ENCODE assay signal across 1 cellular context in genomic region chr20:37154684-37155298, GRCh38.
TF ChIP-seq lines count a peak whose summit lies in the region.

No MANE protein-coding gene starts in this region.

TF ChIP-seq in K562, 482 proteins besides CTCF, POLR2A, EP300 and RAD21 (continued from another document and continues in another):
- no peak for TF ChIP-seq CEBPZ (IDR thresholded peaks at IDR 0.05; ENCODE audit: borderline replicate concordance, low read depth, low read length)
- peak; percentile 84 for TF ChIP-seq SMAD4 (CRISPR knock-in tag; conservative IDR thresholded peaks at IDR 0.05)
- TF ChIP-seq JUND (IDR thresholded peaks at IDR 0.05; ENCODE audit: borderline replicate concordance, low read depth, low read length) = peak; percentile 71
- TF ChIP-seq JUND (tag; IDR thresholded peaks at IDR 0.05; ENCODE audit: borderline replicate concordance, low read depth, low read length) = no peak; the same call in 2 of the 3 replicates
- TF ChIP-seq RBM25 (IDR thresholded peaks at IDR 0.05; ENCODE audit: low read depth, low read length, severe bottlenecking) = no peak
- no peak for TF ChIP-seq ZNF398 (CRISPR knock-in tag; IDR thresholded peaks at IDR 0.05)
- TF ChIP-seq ZNF592 (IDR thresholded peaks at IDR 0.05) = 0 out of 2 replicates have a peak, but pooled peaks have one; percentile 25
- TF ChIP-seq TRIM28 (IDR thresholded peaks at IDR 0.05) = 0 out of 2 replicates have a peak, but pooled peaks have one; percentile 36
- TF ChIP-seq CREB1 (IDR thresholded peaks at IDR 0.05) = peak; percentile 31; the same call in 1 of the 2 replicates
- no peak for TF ChIP-seq CREB1 (CRISPR knock-in tag; IDR thresholded peaks at IDR 0.05)
- no peak for TF ChIP-seq MEF2D (tag; conservative IDR thresholded peaks at IDR 0.05; ENCODE audit: low read depth)
- no peak for TF ChIP-seq ID3 (CRISPR knock-in tag; IDR thresholded peaks at IDR 0.05)
- no peak for TF ChIP-seq ID3 (tag; IDR thresholded peaks at IDR 0.05)
- no peak for TF ChIP-seq POLR2B (IDR thresholded peaks at IDR 0.05; ENCODE audit: low read depth, partially characterized antibody)
- no peak for TF ChIP-seq ZNF324 (CRISPR knock-in tag; IDR thresholded peaks at IDR 0.05)
- TF ChIP-seq ZC3H8 (IDR thresholded peaks at IDR 0.05) = no peak
- no peak for TF ChIP-seq YY1 (IDR thresholded peaks at IDR 0.05; ENCODE audit: borderline replicate concordance in 1 of 3, control insufficient read depth in 1 of 3, extremely low read depth in 1 of 3, insufficient read depth in 3 of 3, insufficient read length in 1 of 3, insufficient replicate concordance in 2 of 3, low read depth in 1 of 3, low read length in 2 of 3)
- TF ChIP-seq ZBTB12 (CRISPR knock-in tag; IDR thresholded peaks at IDR 0.05) = no peak
- no peak for TF ChIP-seq ZNF174 (CRISPR knock-in tag; IDR thresholded peaks at IDR 0.05)
- peak; percentile 97 for TF ChIP-seq POLR2AphosphoS5 (IDR thresholded peaks at IDR 0.05; ENCODE audit: control insufficient read depth, insufficient read depth, low read depth, low read length)
- TF ChIP-seq KDM4B (IDR thresholded peaks at IDR 0.05; ENCODE audit: borderline replicate concordance in 2 of 2, low read depth in 1 of 2) = no peak
- TF ChIP-seq ATF7 (IDR thresholded peaks at IDR 0.05) = peak; percentile 40; the same call in 1 of the 2 replicates
- TF ChIP-seq ZNF586 (CRISPR knock-in tag; conservative IDR thresholded peaks at IDR 0.05) = no peak
- no peak for TF ChIP-seq ZNF41 (CRISPR knock-in tag; conservative IDR thresholded peaks at IDR 0.05)
- no peak for TF ChIP-seq DNMT1 (IDR thresholded peaks at IDR 0.05)
- TF ChIP-seq PHB2 (IDR thresholded peaks at IDR 0.05; ENCODE audit: low read depth) = peak; percentile 90
- 0 out of 2 replicates have a peak, but pooled peaks have one; percentile 41 for TF ChIP-seq NBN (IDR thresholded peaks at IDR 0.05; ENCODE audit: low read depth)
- no peak for TF ChIP-seq STAT6 (CRISPR knock-in tag; IDR thresholded peaks at IDR 0.05)
- TF ChIP-seq TSHZ1 (CRISPR knock-in tag; IDR thresholded peaks at IDR 0.05) = 0 out of 2 replicates have a peak, but pooled peaks have one; percentile 14
- peak; percentile 91 for TF ChIP-seq ZEB2 (IDR thresholded peaks at IDR 0.05)
- TF ChIP-seq ARID2 (IDR thresholded peaks at IDR 0.05) = no peak
- no peak for TF ChIP-seq BCLAF1 (IDR thresholded peaks at IDR 0.05; ENCODE audit: borderline replicate concordance in 1 of 2, control insufficient read depth in 1 of 2, low read depth in 2 of 2, low read length in 1 of 2)
- TF ChIP-seq ARID3A (IDR thresholded peaks at IDR 0.05; ENCODE audit: borderline replicate concordance, low read depth, low read length) = peak; percentile 69; the same call in 1 of the 2 replicates
- peak; percentile 78 for TF ChIP-seq HDAC3 (IDR thresholded peaks at IDR 0.05; ENCODE audit: borderline replicate concordance, partially characterized antibody)
- TF ChIP-seq MECOM (CRISPR knock-in tag; IDR thresholded peaks at IDR 0.05) = no peak
